ENCODE assay signal across 8 cellular contexts in the genomic region with DNA sequence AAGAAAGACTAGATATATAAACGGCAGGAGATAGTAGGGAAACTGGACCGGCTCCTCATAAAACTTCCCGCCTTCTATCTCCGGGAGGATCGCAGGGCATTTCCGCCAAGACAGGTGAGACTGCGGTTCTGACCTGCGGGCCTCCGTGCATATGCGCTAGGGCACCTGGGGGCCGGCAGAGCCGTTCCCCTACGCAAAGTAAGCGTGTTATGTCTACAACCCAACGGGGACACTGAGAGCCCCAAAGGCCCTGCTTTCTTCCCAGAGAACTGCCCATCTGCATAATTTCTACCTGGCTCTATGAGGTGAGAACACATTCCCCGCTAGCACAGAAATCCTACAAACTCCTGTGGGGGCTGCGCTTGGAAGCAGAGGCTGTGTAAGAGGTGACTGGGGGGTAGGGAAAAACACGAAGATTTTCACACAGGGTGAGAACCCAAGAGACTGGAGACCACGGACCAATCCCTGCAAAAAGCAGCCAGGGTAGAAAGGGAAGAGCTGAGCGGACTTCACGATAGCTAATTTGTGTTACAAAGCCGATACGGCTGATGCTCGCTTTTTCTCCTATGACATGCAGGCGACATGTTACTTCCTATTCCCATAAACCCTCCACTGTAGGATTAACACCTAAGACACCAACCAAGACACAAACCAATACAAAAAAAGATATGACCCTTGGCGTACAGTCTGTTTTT. TPM values are rescaled to one million over a fixed set of nuclear protein-coding genes. Genes with fewer than 3 reads are reported as not detected.
DNase-seq lines count a peak whose midpoint lies in the region; ATAC-seq and TF ChIP-seq lines count a peak whose summit lies in the region.
"Not testable (repeated sequence)": the region's sequence is repeated elsewhere in the genome, so short reads cannot be mapped to it uniquely, and the experiment has no call there.

No MANE protein-coding gene starts in this region.

- BruUV-seq in HCT116 (replicated peaks; lab: Mats Ljungman, UMichigan) = TSS peak; percentile 99
- BruUV-seq in Panc1 (replicated peaks; lab: Mats Ljungman, UMichigan) = TSS peak; percentile 100

- peak; percentile 97 for DNase-seq in GM04503 (ENCODE audit: low read depth)
- peak; percentile 93 for DNase-seq in HCT116 (ENCODE audit: low read depth, low spot score)
- peak; percentile 97 for DNase-seq in M059J (ENCODE audit: low read depth)
- peak; percentile 99 for DNase-seq in Panc1 (ENCODE audit: low read depth, low spot score)
- peak; percentile 21 for DNase-seq in activated T-cell treated with anti-CD3 and anti-CD28 coated beads, Interleukin-2, amount 50 U/mL, for 4 hours
- DNase-seq in fibroblast of mammary gland (ENCODE audit: low read depth) = peak; percentile 99
- DNase-seq in suprapubic skin (ENCODE audit: low spot score in 2 of 2) = not testable (repeated sequence)

- TF ChIP-seq POLR2A in HCT116 (IDR thresholded peaks at IDR 0.05; ENCODE audit: borderline replicate concordance, extremely low read depth, insufficient read depth, insufficient read length) = peak; percentile 98
- TF ChIP-seq POLR2A in suprapubic skin (IDR thresholded peaks at IDR 0.05) = not testable (repeated sequence)

- peak overlapping the region; percentile 19 to 26; a peak in 2 of 4 replicates for H3K4me3 ChIP-seq in HCT116 (replicated peaks in 1 of 2; ENCODE audit: low read depth in 1 of 2, low read length in 2 of 2)
- peak overlapping the region; percentile 8 to 32; a peak in 3 of 4 replicates for H3K4me3 ChIP-seq in Panc1 (ENCODE audit: low read depth in 2 of 2, low read length in 2 of 2)
- peak overlapping the region; percentile 10 for H3K4me3 ChIP-seq in fibroblast of mammary gland (ENCODE audit: control insufficient read depth, low read depth, low read length)
- peak overlapping the region; percentile 53 for H3K4me3 ChIP-seq in neural cell (ENCODE audit: low read length)
- peak overlapping the region; percentile 36 for H3K4me3 ChIP-seq in suprapubic skin

- RAD21 ChIA-PET in HCT116 (lab: Charles Lee; ENCODE audit: low non-redundant PET in 1 of 2, low total read pairs in 2 of 2, uncharacterized antibody in 2 of 2, unreplicated experiment in 2 of 2) = not testable (repeated sequence)

- H3K27me3 Mint-ChIP-seq in activated T-cell treated with anti-CD3 and anti-CD28 coated beads, Interleukin-2, amount 50 U/mL, for 4 hours (ENCODE audit: low read depth) = peaks cover 13% of the 10 kb centered on the region

- not testable (repeated sequence) for H3K79me2 ChIP-seq in HCT116 (ENCODE audit: insufficient read depth, low read length); neural cell (replicated peaks; ENCODE audit: insufficient read depth, low read length)

- ATAC-seq in HCT116 = peak; percentile 98
- ATAC-seq in Panc1 = peak; percentile 96
- peak; percentile 93 to 96 for ATAC-seq in activated T-cell treated with anti-CD3 and anti-CD28 coated beads, Interleukin-2, amount 50 U/mL, for 4 hours

- CTCF ChIA-PET in HCT116 (lab: Charles Lee); Panc1 (lab: Charles Lee): not testable (repeated sequence)

- H4K20me1 ChIP-seq in HCT116 (ENCODE audit: insufficient read depth); neural cell (ENCODE audit: insufficient read depth): not testable (repeated sequence)

- not testable (repeated sequence) for H3K4me3 Mint-ChIP-seq in activated T-cell treated with anti-CD3 and anti-CD28 coated beads, Interleukin-2, amount 50 U/mL, for 4 hours

- peak overlapping the region; percentile 75 for H3K27ac ChIP-seq in HCT116 (ENCODE audit: low read depth, low read length)
- not testable (repeated sequence) for H3K27ac ChIP-seq in Panc1 (ENCODE audit: low read length); suprapubic skin
- H3K27ac ChIP-seq in neural cell (ENCODE audit: low read length) = peak overlapping the region; percentile 63

- H3K36me3 Mint-ChIP-seq in activated T-cell treated with anti-CD3 and anti-CD28 coated beads, Interleukin-2, amount 50 U/mL, for 4 hours (ENCODE audit: insufficient read depth) = not testable (repeated sequence)

- TF ChIP-seq RAD21 in HCT116 (IDR thresholded peaks at IDR 0.05; ENCODE audit: low read depth); neural cell (conservative IDR thresholded peaks at IDR 0.05): not testable (repeated sequence)

- POLR2A ChIA-PET in HCT116 (lab: Charles Lee) (interaction anchor here (0.6 to 1.5 kb wide), 10 partner anchors 8 to 394 kb away, joined by 3 to 12 read pairs (median 4); a partner anchor contains a TSS), Panc1 (lab: Charles Lee) (interaction anchor here (0.6 to 0.7 kb wide), 3 partner anchors 14 to 382 kb away, joined by 3 to 6 read pairs (median 3); a partner anchor contains a TSS)

- H3K36me3 ChIP-seq in HCT116 (ENCODE audit: control insufficient read depth in 1 of 2, insufficient read depth in 2 of 2, low read length in 2 of 2); Panc1 (ENCODE audit: control insufficient read depth, insufficient read depth, low read length); neural cell (ENCODE audit: insufficient read depth, low read length); suprapubic skin: not testable (repeated sequence)

- peak overlapping the region; percentile 32 for H3K4me2 ChIP-seq in HCT116 (ENCODE audit: low read length)
- H3K4me2 ChIP-seq in neural cell (ENCODE audit: low read length) = not testable (repeated sequence)

- H3K9me3 ChIP-seq in HCT116 (ENCODE audit: control insufficient read depth in 1 of 2, insufficient read depth in 1 of 2, low read depth in 1 of 2, low read length in 2 of 2); Panc1 (ENCODE audit: control insufficient read depth, insufficient read depth, low read depth, low read length); neural cell (ENCODE audit: low read length); suprapubic skin: not testable (repeated sequence)

- H3F3A ChIP-seq in neural cell (ENCODE audit: insufficient read depth, low read length, poor library complexity, severe bottlenecking) = not testable (repeated sequence)

- H3K9ac ChIP-seq in HCT116 (ENCODE audit: low read length) (peak overlapping the region; percentile 36), neural cell (ENCODE audit: low read length) (peak overlapping the region; percentile 47)

- intact Hi-C loops in HCT116 (cut with micrococcal nuclease); Panc1 (cut with micrococcal nuclease; ENCODE audit: unreplicated experiment): not testable (repeated sequence)

- H2AFZ ChIP-seq in HCT116 (ENCODE audit: low read depth, low read length, poor library complexity, severe bottlenecking); neural cell (ENCODE audit: low read depth, low read length): not testable (repeated sequence)

- TF ChIP-seq CTCF in HCT116 (IDR thresholded peaks at IDR 0.05 in 2 of 3, conservative IDR thresholded peaks at IDR 0.05 in 1 of 3; ENCODE audit: borderline replicate concordance in 1 of 3, insufficient read depth in 1 of 3, low read depth in 2 of 3, low read length in 2 of 3); Panc1 (IDR thresholded peaks at IDR 0.05); fibroblast of mammary gland (conservative IDR thresholded peaks at IDR 0.05; ENCODE audit: control insufficient read depth, insufficient read depth, low read depth, low read length); neural cell (IDR thresholded peaks at IDR 0.05; ENCODE audit: poor library complexity, severe bottlenecking); suprapubic skin (IDR thresholded peaks at IDR 0.05): not testable (repeated sequence)

- peaks cover 7 to 11% of the 10 kb centered on the region in 2 experiments; a peak in 3 of 4 replicates for H3K4me1 ChIP-seq in HCT116 (ENCODE audit: control insufficient read depth in 1 of 2, insufficient read depth in 2 of 2, low read length in 2 of 2)
- H3K4me1 ChIP-seq in Panc1 (ENCODE audit: control insufficient read depth, insufficient read depth, low read length); suprapubic skin: not testable (repeated sequence)

- TF ChIP-seq EP300 in neural cell (conservative IDR thresholded peaks at IDR 0.05; ENCODE audit: poor library complexity, severe bottlenecking); suprapubic skin (IDR thresholded peaks at IDR 0.05): not testable (repeated sequence)

- not testable (repeated sequence) for H3K9me2 ChIP-seq in HCT116 (ENCODE audit: insufficient read depth); neural cell (ENCODE audit: insufficient read depth, low read length)

- not testable (repeated sequence) for H3K27me3 ChIP-seq in HCT116 (ENCODE audit: insufficient read depth, low read length); Panc1 (ENCODE audit: control insufficient read depth, insufficient read depth, low read length); neural cell (ENCODE audit: insufficient read depth, low read depth, low read length)
- H3K27me3 ChIP-seq in suprapubic skin = peaks cover 14% of the 10 kb centered on the region

- H3K4me1 Mint-ChIP-seq in activated T-cell treated with anti-CD3 and anti-CD28 coated beads, Interleukin-2, amount 50 U/mL, for 4 hours (ENCODE audit: low read depth) = not testable (repeated sequence)

- in situ Hi-C loops in Panc1 (cut with HindIII; ENCODE audit: low pct_unique_long_range_greater_than_20kb, low sequenced_read_pairs) = not testable (repeated sequence)

- not testable (repeated sequence) for H3K9me3 Mint-ChIP-seq in activated T-cell treated with anti-CD3 and anti-CD28 coated beads, Interleukin-2, amount 50 U/mL, for 4 hours

- WGBS in suprapubic skin = 16% methylated on average over 5 of the region's 26 CpGs

TF ChIP-seq in HCT116, 20 proteins besides CTCF, POLR2A, EP300 and RAD21 (continues in another document):
- TF ChIP-seq YY1 (IDR thresholded peaks at IDR 0.05; ENCODE audit: extremely low read depth, insufficient replicate concordance, low read depth, low read length) (peak; percentile 7), POLR2AphosphoS5 (IDR thresholded peaks at IDR 0.05; ENCODE audit: low read depth, low read length) (peak; percentile 90)

RNA-seq across cellular contexts. Expression of a gene that starts 0.5 kb away (rescaled TPM):
- total RNA-seq in HCT116 (2021; ENCODE audit: unreplicated experiment) (1,685 TPM), Panc1 (2021; ENCODE audit: unreplicated experiment) (1,290 TPM), suprapubic skin (under 1 TPM; under 0.01 TPM)
- polyA plus RNA-seq in HCT116 (2012) = 8.8 and 29.6 TPM in 2 replicates
- not detected in 2 replicates for total RNA-seq in M059J (2014; rRNA removed; shearing (Covaris generic))
- 2.5 TPM for polyA plus RNA-seq in Panc1 (2012; ENCODE audit: insufficient read length)
- 1,000 to 10,000 TPM; 1,321 to 1,622 (median 1,616) TPM for total RNA-seq in activated T-cell treated with anti-CD3 and anti-CD28 coated beads, Interleukin-2, amount 50 U/mL, for 4 hours
- under 0.01 TPM in 1 of 2 replicates, not detected in the other for polyA plus RNA-seq in neural cell
- polyA minus RNA-seq in neural cell = under 0.01 TPM in 2 replicates

Comparison
In these comparisons a context has a peak if more than half of its experiments do, and no peak if none do; other contexts are left out.
1. RNA of a gene that starts 0.5 kb away (total RNA-seq): 1,685 TPM in HCT116 (single experiment), 1,321 to 1,622 TPM in activated T-cell treated with anti-CD3 and anti-CD28 coated beads, Interleukin-2, amount 50 U/mL, for 4 hours and 1,290 TPM in Panc1 (single experiment); not detected in M059J and under 0.01 TPM in suprapubic skin; every median in the first group is over 1,000 times any median in the second.
2. Peak in every context shown above with its lines, with median percentiles within 50 percentile points of each other: ATAC-seq and H3K4me3 ChIP-seq.